In the genomic region with DNA sequence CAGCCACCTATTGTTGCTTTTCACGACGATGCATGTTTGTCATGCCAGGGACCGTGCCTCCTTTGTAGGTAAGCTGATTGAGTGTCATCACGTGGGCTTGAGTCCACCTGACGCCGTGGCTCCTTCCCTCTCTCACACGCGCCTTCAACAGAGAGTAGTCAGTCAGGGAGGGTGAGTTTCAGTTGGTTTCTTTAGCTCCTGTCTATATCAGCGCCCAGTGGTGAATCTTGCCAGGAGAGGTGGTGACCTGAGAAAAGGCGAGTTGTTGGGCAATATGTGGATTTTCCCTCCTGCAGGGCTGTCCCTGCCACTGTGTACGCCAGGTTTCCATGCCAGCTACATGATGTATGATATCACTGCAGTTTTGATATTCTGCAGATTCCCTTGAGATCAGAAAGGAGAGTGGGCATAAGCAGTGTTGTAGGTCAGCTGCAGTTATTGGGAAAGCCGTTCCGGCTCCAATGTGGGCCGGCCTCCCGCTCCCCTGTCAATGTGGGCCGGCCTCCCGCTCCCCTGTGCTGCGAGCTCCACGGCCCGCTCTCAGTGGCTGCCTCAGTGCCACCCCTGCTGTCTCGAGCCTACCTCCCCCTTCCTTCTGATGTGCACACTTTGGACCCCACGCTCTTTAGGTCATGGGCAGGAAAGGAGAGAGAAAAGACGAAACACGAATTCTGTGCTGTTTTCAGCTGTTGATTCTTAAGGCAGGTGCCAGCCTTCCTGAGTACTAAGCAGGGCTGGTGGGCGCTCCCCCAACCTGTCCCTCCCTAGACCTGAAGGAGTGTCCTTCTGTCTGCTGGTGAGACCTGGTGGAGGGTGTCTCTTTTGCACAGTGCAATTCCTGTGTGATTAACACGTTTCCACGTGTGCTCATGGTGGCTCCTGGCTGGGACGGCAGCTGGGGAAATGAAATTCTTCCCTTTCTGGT, we compare ENCODE assay signal across 1 cellular context.
TF ChIP-seq lines count a peak whose summit lies in the region.

No MANE protein-coding gene starts in this region.

TF ChIP-seq in HepG2, 621 proteins besides CTCF, POLR2A, EP300 and RAD21:
- no peak for TF ChIP-seq REPIN1 (CRISPR knock-in tag; IDR thresholded peaks at IDR 0.05; ENCODE audit: borderline replicate concordance, low read depth)
- TF ChIP-seq WIZ (CRISPR knock-in tag; IDR thresholded peaks at IDR 0.05): no peak
- 0 out of 2 replicates have a peak, but pooled peaks have one; percentile 26 for TF ChIP-seq HNF4G (IDR thresholded peaks at IDR 0.05; ENCODE audit: borderline replicate concordance, low read depth, low read length)
- TF ChIP-seq HNF4G (CRISPR knock-in tag; IDR thresholded peaks at IDR 0.05; ENCODE audit: borderline replicate concordance, low read depth): no peak
- TF ChIP-seq ASH2L (IDR thresholded peaks at IDR 0.05; ENCODE audit: insufficient read length, low read depth, low read length): peak; percentile 54
